Comparison of ENCODE assay signal across 9 cellular contexts in the genomic region with DNA sequence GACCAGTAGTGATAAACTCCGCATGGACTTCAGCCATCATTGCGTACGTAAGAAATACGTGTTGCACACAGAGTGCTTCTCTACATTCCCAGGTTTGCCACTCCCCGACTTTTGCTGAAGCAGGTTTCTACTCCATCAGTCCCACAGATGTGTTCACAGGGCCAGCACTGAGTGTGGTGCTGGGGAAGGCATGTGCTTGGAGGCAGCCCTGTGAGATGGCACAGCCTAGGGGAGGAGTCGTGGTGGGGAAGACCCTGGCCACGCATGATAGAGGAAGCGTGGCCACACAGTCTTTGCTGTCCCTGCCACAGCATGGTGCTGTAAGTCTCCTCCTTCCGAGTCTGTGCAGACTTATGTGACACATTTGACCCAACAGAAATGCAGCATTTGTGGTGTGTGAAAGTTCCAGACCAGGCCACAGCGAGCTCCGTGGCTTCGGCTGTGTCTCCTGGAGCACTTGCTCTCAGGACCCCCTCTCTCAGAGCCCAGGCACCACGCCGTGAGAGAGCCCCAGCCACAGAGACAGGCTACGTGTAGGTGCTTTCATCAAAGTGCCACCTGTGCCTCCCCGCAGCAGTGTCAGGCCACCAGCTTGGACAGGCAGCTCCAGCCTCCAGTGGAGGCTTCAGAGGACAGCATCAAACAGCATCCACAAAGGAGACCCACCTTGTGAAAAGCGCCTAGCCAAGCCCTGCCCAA.
DNase-seq lines count a peak whose midpoint lies in the region; ATAC-seq and TF ChIP-seq lines count a peak whose summit lies in the region.
"Had no signal": no experiment of that assay in that cellular context is flagged by ENCODE, and none has a peak within 500 bp of the region (broad histone marks: within the 10 kb centered on the region; RNA-seq: fewer than 3 reads in every experiment).

No MANE protein-coding gene starts in this region.

- no peaks in the 10 kb centered on the region for H3K9me3 ChIP-seq in naive thymus-derived CD4-positive, alpha-beta T cell (ENCODE audit: control insufficient read depth in 2 of 3, low read length in 3 of 3)

- H3K4me3 ChIP-seq in naive thymus-derived CD4-positive, alpha-beta T cell (ENCODE audit: low read length) = peak overlapping the region; percentile 5

- no peaks in the 10 kb centered on the region for H3K36me3 ChIP-seq in naive thymus-derived CD4-positive, alpha-beta T cell (ENCODE audit: control insufficient read depth in 2 of 3, insufficient read depth in 3 of 3, low read length in 3 of 3)

- no peak overlapping the region for H3K27ac ChIP-seq in naive thymus-derived CD4-positive, alpha-beta T cell (ENCODE audit: low read depth, low read length)

- intact Hi-C loops in naive thymus-derived CD4-positive, alpha-beta T cell (cut with micrococcal nuclease) = loop anchor here in 1 of 2 donors (1.0 to 5.0 kb wide), 8 partner anchors 10 to 260 kb away; partner anchors contain the start of gene AUH

- no peak for TF ChIP-seq CTCF in GM20000 (IDR thresholded peaks at IDR 0.05; ENCODE audit: extremely low read depth, missing control alignments)

- CTCF ChIA-PET in naive thymus-derived CD4-positive, alpha-beta T cell (lab: Charles Lee) = interaction anchor here (0.8 kb wide), 1 partner anchor 104 kb away, joined by 3 read pairs; no protein-coding TSS in a partner anchor

- ATAC-seq in HG02642 (IDR thresholded peaks at IDR 0.05; ENCODE audit: poor library complexity, unreplicated experiment) = peak; percentile 40
- peak; percentile 29 for ATAC-seq in activated T-helper 17 cell treated with anti-CD3 and anti-CD28 coated beads, Interleukin-2, amount 50 U/mL, for 72 hours (replicated peaks)
- ATAC-seq in naive thymus-derived CD4-positive, alpha-beta T cell = peak; percentile 58
- no peak for ATAC-seq in GM21367 (IDR thresholded peaks at IDR 0.05; ENCODE audit: unreplicated experiment)

- peaks cover 15 to 38% of the 10 kb centered on the region in 2 donors for H3K4me1 ChIP-seq in naive thymus-derived CD4-positive, alpha-beta T cell (ENCODE audit: control insufficient read depth in 2 of 2, insufficient read depth in 2 of 2, low read length in 2 of 2)

- H3K27me3 Mint-ChIP-seq in activated T-helper 17 cell treated with anti-CD3 and anti-CD28 coated beads, Interleukin-2, amount 50 U/mL, for 72 hours = no peaks in the 10 kb centered on the region
- no peaks in the 10 kb centered on the region for H3K27me3 Mint-ChIP-seq in naive thymus-derived CD4-positive, alpha-beta T cell

- DNase-seq in CD1c-positive myeloid dendritic cell (ENCODE audit: extremely low spot score) (peak; percentile 64), GM20000 (ENCODE audit: low spot score) (no peak), NCI-H526 (lab: John Stamatoyannopoulos, UW) (no peak)
- DNase-seq in naive thymus-derived CD4-positive, alpha-beta T cell = peak in 1 of 9 donors; percentile 41
- no peak for DNase-seq in stimulated activated CD4-positive, alpha-beta T cell treated with anti-CD3 and anti-CD28 coated beads, Interleukin-15, amount 100 ng/mL, for 24 hours
- DNase-seq: DMS79 treated with DMSO at 0.1 percent for 48 hours had no signal

- H3K27ac Mint-ChIP-seq in activated T-helper 17 cell treated with anti-CD3 and anti-CD28 coated beads, Interleukin-2, amount 50 U/mL, for 72 hours = peak overlapping the region; percentile 98
- H3K27ac Mint-ChIP-seq in naive thymus-derived CD4-positive, alpha-beta T cell = peak overlapping the region in 2 of 9 donors; percentile 6 to 97

- H3K9me3 Mint-ChIP-seq in activated T-helper 17 cell treated with anti-CD3 and anti-CD28 coated beads, Interleukin-2, amount 50 U/mL, for 72 hours = no peaks in the 10 kb centered on the region
- no peaks in the 10 kb centered on the region for H3K9me3 Mint-ChIP-seq in naive thymus-derived CD4-positive, alpha-beta T cell

- H3K4me3 Mint-ChIP-seq in activated T-helper 17 cell treated with anti-CD3 and anti-CD28 coated beads, Interleukin-2, amount 50 U/mL, for 72 hours = peak overlapping the region; percentile 86
- H3K4me3 Mint-ChIP-seq in naive thymus-derived CD4-positive, alpha-beta T cell = peak overlapping the region in 5 of 10 donors; percentile 4 to 89 (median 49)

- H3K27me3 ChIP-seq in naive thymus-derived CD4-positive, alpha-beta T cell (ENCODE audit: control insufficient read depth in 2 of 2, insufficient read depth in 2 of 2, low read length in 2 of 2) = no peaks in the 10 kb centered on the region

- H3K36me3 Mint-ChIP-seq in activated T-helper 17 cell treated with anti-CD3 and anti-CD28 coated beads, Interleukin-2, amount 50 U/mL, for 72 hours (ENCODE audit: low read depth) = peaks cover 12% of the 10 kb centered on the region
- peaks cover 0 to 16% (median 0%) of the 10 kb centered on the region in 5 donors for H3K36me3 Mint-ChIP-seq in naive thymus-derived CD4-positive, alpha-beta T cell

- POLR2A ChIA-PET in naive thymus-derived CD4-positive, alpha-beta T cell (lab: Charles Lee) = no interaction called here

- peaks cover 32% of the 10 kb centered on the region for H3K4me1 Mint-ChIP-seq in activated T-helper 17 cell treated with anti-CD3 and anti-CD28 coated beads, Interleukin-2, amount 50 U/mL, for 72 hours
- H3K4me1 Mint-ChIP-seq in naive thymus-derived CD4-positive, alpha-beta T cell = peaks cover 13 to 72% (median 35%) of the 10 kb centered on the region in 7 donors
